ENCODE assay signal across 9 cellular contexts in genomic region chr20:15708984-15709598, GRCh38.
DNase-seq lines count a peak whose midpoint lies in the region; ATAC-seq, FAIRE-seq and TF ChIP-seq lines count a peak whose summit lies in the region.
"Had no signal": no experiment of that assay in that cellular context is flagged by ENCODE, and none has a peak within 500 bp of the region (broad histone marks: within the 10 kb centered on the region; RNA-seq: fewer than 3 reads in every experiment).

No MANE protein-coding gene starts in this region.

- no peak overlapping the region for H3K4me3 ChIP-seq in AG04449 (ENCODE audit: low read depth, low read length)

- H3K27me3 Mint-ChIP-seq in glutamatergic neuron (ENCODE audit: unreplicated experiment): peaks cover 2% of the 10 kb centered on the region
- H3K27me3 Mint-ChIP-seq: effector memory CD8-positive, alpha-beta T cell had no signal

- FAIRE-seq in RCC 7860 (lab: Jason Lieb, UNC): no peak

- TF ChIP-seq CTCF in AG04449 (IDR thresholded peaks at IDR 0.05; ENCODE audit: insufficient read depth, low read length, missing control alignments) (peak; percentile 24), glutamatergic neuron (IDR thresholded peaks at IDR 0.05; ENCODE audit: partially characterized antibody, unreplicated experiment) (peak; percentile 84)

- CTCF ChIA-PET in AG04449 (lab: Yijun Ruan, JAX): interaction anchor here (1.5 kb wide), 1 partner anchor 9 kb away, joined by 5 read pairs; no protein-coding TSS in a partner anchor

- peaks cover 1% of the 10 kb centered on the region for H3K9me3 Mint-ChIP-seq in glutamatergic neuron (ENCODE audit: unreplicated experiment)

- peaks cover 6% of the 10 kb centered on the region for H3K4me1 Mint-ChIP-seq in glutamatergic neuron (ENCODE audit: low read depth, unreplicated experiment)

- POLR2A ChIA-PET in AG04449 (lab: Yijun Ruan, JAX): no interaction called here

- no peak overlapping the region for H3K27ac Mint-ChIP-seq in glutamatergic neuron (ENCODE audit: unreplicated experiment)
- H3K27ac Mint-ChIP-seq: effector memory CD8-positive, alpha-beta T cell had no signal

- no peak overlapping the region for H3K4me3 Mint-ChIP-seq in glutamatergic neuron (ENCODE audit: unreplicated experiment)
- H3K4me3 Mint-ChIP-seq: effector memory CD8-positive, alpha-beta T cell had no signal

- no peaks in the 10 kb centered on the region for H3K36me3 Mint-ChIP-seq in glutamatergic neuron (ENCODE audit: unreplicated experiment)

- DNase-seq in AG04449 (ENCODE audit: low read depth, low spot score): no peak
- DNase-seq in activated CD4-positive, alpha-beta T cell treated with anti-CD3 and anti-CD28 coated beads for 48 hours: peak; percentile 69
- peak; percentile 86 for DNase-seq in glutamatergic neuron
- peak; percentile 25 for DNase-seq in stimulated activated CD4-positive, alpha-beta T cell treated with anti-CD3 and anti-CD28 coated beads, Interleukin-4, amount 100 ng/mL, for 1 hour
- DNase-seq in RCC 7860 (ENCODE audit: low spot score): no peak

- ATAC-seq in GM18502 (IDR thresholded peaks at IDR 0.05; ENCODE audit: poor library complexity, unreplicated experiment) (peak; percentile 84), HG03354 (IDR thresholded peaks at IDR 0.05; ENCODE audit: poor library complexity, severe bottlenecking, unreplicated experiment) (peak; percentile 84), GM18858 (IDR thresholded peaks at IDR 0.05; ENCODE audit: unreplicated experiment) (no peak)
- ATAC-seq: effector memory CD8-positive, alpha-beta T cell had no signal

Comparison
In these comparisons a context has a peak if more than half of its experiments do, and no peak if none do; other contexts are left out.
1. DNase-seq: peak in activated CD4-positive, alpha-beta T cell treated with anti-CD3 and anti-CD28 coated beads for 48 hours (single experiment), glutamatergic neuron (single experiment) and stimulated activated CD4-positive, alpha-beta T cell treated with anti-CD3 and anti-CD28 coated beads, Interleukin-4, amount 100 ng/mL, for 1 hour (single experiment); none in AG04449 (single experiment) and RCC 7860 (single experiment).